Comparison of ENCODE assay signal across 9 cellular contexts in genomic region chr7:44882899-44883298, GRCh38. TPM values are rescaled to one million over a fixed set of nuclear protein-coding genes. Genes with fewer than 3 reads are reported as not detected.
DNase-seq lines count a peak whose midpoint lies in the region; ATAC-seq and TF ChIP-seq lines count a peak whose summit lies in the region.
"Had no signal": no experiment of that assay in that cellular context is flagged by ENCODE, and none has a peak within 500 bp of the region (broad histone marks: within the 10 kb centered on the region; RNA-seq: fewer than 3 reads in every experiment).

No MANE protein-coding gene starts in this region.

- TF ChIP-seq CTCF in coronary artery (IDR thresholded peaks at IDR 0.05): no peak
- no peak for TF ChIP-seq CTCF in neutrophil (IDR thresholded peaks at IDR 0.05)
- no peak for TF ChIP-seq CTCF in lower leg skin (IDR thresholded peaks at IDR 0.05)

- H3K4me3 ChIP-seq in coronary artery (peak overlapping the region; percentile 93), neutrophil (ENCODE audit: low read depth in 1 of 2, low read length in 1 of 2) (no peak overlapping the region), lower leg skin (ENCODE audit: low read depth, poor library complexity, severe bottlenecking) (no peak overlapping the region)

- DNase-seq in Daoy (ENCODE audit: low read depth): peak; percentile 41
- DNase-seq in M059J (ENCODE audit: low read depth): peak; percentile 48
- DNase-seq in coronary artery (ENCODE audit: low spot score): no peak
- DNase-seq in lower leg skin (ENCODE audit: low spot score in 2 of 2): no peak
- DNase-seq in NCI-H187 (lab: John Stamatoyannopoulos, UW): no peak
- DNase-seq: KG1 had no signal

- 41 to 49% methylated on average over 3 of the region's 3 CpGs for WGBS in lower leg skin, 2 donors

- no peaks in the 10 kb centered on the region for H3K27me3 ChIP-seq in neutrophil

- ATAC-seq in GM18498 (IDR thresholded peaks at IDR 0.05; ENCODE audit: unreplicated experiment) (no peak), GM21576 (IDR thresholded peaks at IDR 0.05; ENCODE audit: unreplicated experiment) (no peak)

- no peaks in the 10 kb centered on the region for H3K36me3 ChIP-seq in neutrophil

- H3K27ac ChIP-seq in coronary artery (no peak overlapping the region), neutrophil (peak overlapping the region; percentile 98)

- TF ChIP-seq POLR2A in lower leg skin (IDR thresholded peaks at IDR 0.05): no peak

- peaks cover 57 to 64% of the 10 kb centered on the region in 2 experiments for H3K4me1 ChIP-seq in neutrophil (ENCODE audit: control insufficient read depth in 1 of 2, insufficient read depth in 1 of 2, low read depth in 1 of 2, low read length in 1 of 2)

- intact Hi-C loops in lower leg skin (cut with DNase I; ENCODE audit: low total_unique reads): no loop called here

- no peaks in the 10 kb centered on the region for H3K9me3 ChIP-seq in neutrophil

RNA-seq across cellular contexts. Expression of gene PURB, which starts 2.4 kb away (rescaled TPM):
- total RNA-seq in Daoy (2014; rRNA removed; shearing (Covaris generic)): 32.7 and 42.3 TPM in 2 replicates
- 16.4 and 30.5 TPM in 2 replicates for total RNA-seq in M059J (2014; rRNA removed; shearing (Covaris generic))
- 10 to 100 TPM; 20.0 to 28.5 (median 26.8) TPM for total RNA-seq in lower leg skin

RNA-seq across cellular contexts. Expression of gene H2AZ2, which starts 35.0 kb away (rescaled TPM):
- total RNA-seq in Daoy (2014; rRNA removed; shearing (Covaris generic)): 591 and 679 TPM in 2 replicates
- 502 and 524 TPM in 2 replicates for total RNA-seq in M059J (2014; rRNA removed; shearing (Covaris generic))
- 10 to 100 TPM; 62.8 to 83.8 (median 70.1) TPM for total RNA-seq in lower leg skin

Comparison
In these comparisons a context has a peak if more than half of its experiments do, and no peak if none do; other contexts are left out.
1. DNase-seq: peak in Daoy (single experiment) and M059J (single experiment); none in coronary artery (single experiment), lower leg skin (0 of 2) and NCI-H187 (0 of 2).